In genomic region chr15:58233341-58233740, GRCh38 we compare ENCODE assay signal across 27 cellular contexts.
"Had no signal": no experiment of that assay in that cellular context is flagged by ENCODE, and none has a peak within 500 bp of the region (broad histone marks: within the 10 kb centered on the region; RNA-seq: fewer than 3 reads in every experiment).

No MANE protein-coding gene starts in this region.

- H3K36me3 ChIP-seq: left ventricle myocardium inferior, neutrophil had no signal

- H3K4me3 ChIP-seq: body of pancreas, coronary artery, dorsolateral prefrontal cortex, left ventricle myocardium inferior, skin epidermis, testis had no signal

- FAIRE-seq: TTC549, urothelium cell line had no signal

- ATAC-seq: activated naive CD4-positive, alpha-beta T cell treated with anti-CD3 and anti-CD28 coated beads, Interleukin-2, amount 50 U/mL, for 72 hours; activated T-cell treated with anti-CD3 and anti-CD28 coated beads, Interleukin-2, amount 50 U/mL, for 4 hours; body of pancreas; sciatic nerve; stimulated activated naive CD8-positive, alpha-beta T cell treated with anti-CD3 and anti-CD28 coated beads, Interleukin-15, Interleukin-2, amounts not matched to agents 100 U/mL and 50 U/mL, for 24 hours had no signal

- H3K27me3 ChIP-seq: body of pancreas, dorsolateral prefrontal cortex, neutrophil, testis had no signal

- H3K9me3 ChIP-seq: body of pancreas, left ventricle myocardium inferior, neutrophil, testis had no signal

- DNase-seq: activated CD4-positive, alpha-beta T cell treated with anti-CD3 and anti-CD28 coated beads for 48 hours; activated CD4-positive, alpha-beta T cell treated with anti-CD3 and anti-CD28 coated beads, Interleukin-2, amount 50 U/mL, for 48 hours; activated T-cell treated with anti-CD3 and anti-CD28 coated beads, Interleukin-2, amount 50 U/mL, for 4 hours; aorta; body of pancreas; dorsolateral prefrontal cortex; effector memory CD4-positive, alpha-beta T cell; head of caudate nucleus; hippocampal formation; immature natural killer cell; left ventricle myocardium inferior; naive B cell; nephron progenitor cell; stimulated activated CD4-positive, alpha-beta T cell treated with anti-CD3 and anti-CD28 coated beads, Interleukin-12 subunit alpha, Interleukin-12 subunit beta, amount 100 ng/mL, for 4 hours; stimulated activated CD4-positive, alpha-beta T cell treated with anti-CD3 and anti-CD28 coated beads, Interleukin-4, amount 100 ng/mL, for 1 hour; stimulated activated naive CD8-positive, alpha-beta T cell treated with anti-CD3 and anti-CD28 coated beads, Interleukin-15, Interleukin-2, amounts not matched to agents 100 U/mL and 50 U/mL, for 24 hours; SW 1271; T-helper 9 cell; testis had no signal

- H3K27ac ChIP-seq: body of pancreas, coronary artery, dorsolateral prefrontal cortex, left ventricle myocardium inferior, neutrophil, testis, VCaP had no signal
